Comparison of ENCODE assay signal across 1 cellular context in genomic region chr13:100130092-100130491, GRCh38.
TF ChIP-seq lines count a peak whose summit lies in the region.

No MANE protein-coding gene starts in this region.

TF ChIP-seq in WTC11, 78 proteins besides CTCF, POLR2A, EP300 and RAD21 (continued from another document):
- TF ChIP-seq FOXP4 (CRISPR knock-in tag; IDR thresholded peaks at IDR 0.05) (no peak), IRF1 (CRISPR knock-in tag; IDR thresholded peaks at IDR 0.05) (no peak), JAZF1 (CRISPR knock-in tag; IDR thresholded peaks at IDR 0.05) (no peak)
